In genomic region chr9:86230858-86231257, GRCh38 we compare ENCODE assay signal across 24 cellular contexts. TPM values are rescaled to one million over a fixed set of nuclear protein-coding genes. Genes with fewer than 3 reads are reported as not detected.
"Had no signal": no experiment of that assay in that cellular context is flagged by ENCODE, and none has a peak within 500 bp of the region (broad histone marks: within the 10 kb centered on the region; RNA-seq: fewer than 3 reads in every experiment).

No MANE protein-coding gene starts in this region.

- H3K4me3 ChIP-seq: left lung, lower lobe of right lung, pancreas, prostate gland, sigmoid colon, spleen, suprapubic skin, thoracic aorta, tibial artery, uterus had no signal

- H3K27ac ChIP-seq: left lung, lower lobe of right lung, pancreas, prostate gland, sigmoid colon, spleen, suprapubic skin, thoracic aorta, tibial artery, uterus had no signal

- H3K27me3 ChIP-seq: left lung, pancreas, sigmoid colon, spleen, suprapubic skin, tibial artery, uterus had no signal

- H3K36me3 ChIP-seq: left lung, lower lobe of right lung, pancreas, prostate gland, spleen, suprapubic skin, thoracic aorta, tibial artery, uterus had no signal

- H3K4me1 ChIP-seq: left lung, lower lobe of right lung, pancreas, prostate gland, sigmoid colon, spleen, suprapubic skin, tibial artery, uterus had no signal

- DNase-seq: hippocampal formation; kidney; left colon; left lung; lower lobe of right lung; mammary epithelial cell; mesenchymal stem cell; naive thymus-derived CD8-positive, alpha-beta T cell; nucleus accumbens; pancreas; posterior cingulate gyrus; retina; right cardiac atrium; sigmoid colon; small intestine; spleen; stimulated activated CD4-positive, alpha-beta T cell treated with anti-CD3 and anti-CD28 coated beads, Interleukin-4, amount 100 ng/mL, for 24 hours; stimulated activated naive CD4-positive, alpha-beta T cell; tibial artery; uterus had no signal

- H3K9me3 ChIP-seq: left lung, lower lobe of right lung, pancreas, prostate gland, sigmoid colon, suprapubic skin, thoracic aorta, tibial artery, uterus had no signal

- ATAC-seq: left colon; left lung; lower lobe of right lung; naive thymus-derived CD8-positive, alpha-beta T cell; pancreas; right cardiac atrium; stimulated activated effector memory CD8-positive, alpha-beta T cell treated with anti-CD3 and anti-CD28 coated beads, Interleukin-12 subunit alpha, Interleukin-12 subunit beta, amount 100 ng/mL, for 72 hours had no signal

RNA-seq across cellular contexts. Expression of gene C9orf153, which starts 28.6 kb away (rescaled TPM):
- total RNA-seq: kidney had no signal
